ENCODE assay signal across 8 cellular contexts in the genomic region with DNA sequence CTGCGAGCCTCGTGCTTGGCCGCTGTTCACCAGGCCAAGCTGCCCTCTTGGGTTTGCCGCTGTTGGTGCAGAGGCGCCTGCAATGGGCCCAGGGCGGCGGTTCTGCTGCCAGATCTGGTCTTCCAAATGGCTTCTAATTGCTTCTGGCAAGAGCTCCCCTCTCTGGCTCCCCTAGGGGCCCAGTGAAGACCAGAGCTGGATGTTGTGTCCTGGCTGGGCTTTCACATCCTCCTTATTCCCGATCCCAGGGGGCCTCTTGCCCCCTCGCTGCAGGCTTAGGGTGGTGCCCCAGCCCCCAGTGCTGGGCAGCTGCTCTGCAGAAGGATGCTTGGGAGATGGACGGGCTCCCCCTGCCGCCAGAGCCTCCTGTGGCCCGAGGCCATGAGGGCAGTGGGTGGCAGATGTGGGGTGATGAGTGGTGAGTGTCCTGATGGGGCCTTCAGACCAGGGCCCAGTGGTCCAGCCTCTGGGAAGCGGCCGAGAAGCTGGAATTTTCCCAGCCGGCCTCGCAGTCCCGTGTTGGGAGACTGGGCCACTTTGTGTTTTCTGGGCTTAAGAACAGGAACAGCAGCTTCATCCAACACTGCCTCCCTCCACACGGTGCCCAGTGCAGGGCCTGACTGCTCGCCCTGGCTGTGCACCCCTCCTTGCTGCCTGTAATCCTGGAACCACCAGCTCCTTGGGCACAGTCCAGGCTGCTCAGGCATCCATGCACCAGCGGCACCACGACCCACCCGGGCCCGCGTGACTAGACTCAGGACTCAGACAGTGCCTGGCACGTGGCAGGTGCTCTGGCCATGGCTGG.
DNase-seq lines count a peak whose midpoint lies in the region; ATAC-seq and TF ChIP-seq lines count a peak whose summit lies in the region.
"Not testable (repeated sequence)": the region's sequence is repeated elsewhere in the genome, so short reads cannot be mapped to it uniquely, and the experiment has no call there.

No MANE protein-coding gene starts in this region.

- TF ChIP-seq CTCF in WI38 (IDR thresholded peaks at IDR 0.05; ENCODE audit: low read depth, low read length) = peak; percentile 38; the same call in 1 of the 2 replicates
- TF ChIP-seq CTCF in endodermal cell (conservative IDR thresholded peaks at IDR 0.05) = peak; percentile 61
- not testable (repeated sequence) for TF ChIP-seq CTCF in right lobe of liver (IDR thresholded peaks at IDR 0.05); vagina (IDR thresholded peaks at IDR 0.05)

- not testable (repeated sequence) for H3K36me3 Mint-ChIP-seq in endodermal cell (ENCODE audit: low read depth)

- DNase-seq in DMS 273 treated with DMSO at 0.1 percent for 48 hours (lab: John Stamatoyannopoulos, UW) (peak; percentile 7), MG63 (peak; percentile 74), endodermal cell (peak; percentile 79), Right ventricle myocardium superior (peak; percentile 78), right lobe of liver (peak in 1 of 3 donors; percentile 58)
- DNase-seq in sciatic nerve (ENCODE audit: low spot score); vagina (ENCODE audit: extremely low spot score in 2 of 2): not testable (repeated sequence)

- not testable (repeated sequence) for H3K9me3 Mint-ChIP-seq in endodermal cell

- H3K4me1 Mint-ChIP-seq in endodermal cell = not testable (repeated sequence)

- H3K9me3 ChIP-seq in MG63; endodermal cell (ENCODE audit: control insufficient read depth, low read length); right lobe of liver; vagina: not testable (repeated sequence)

- intact Hi-C loops in Right ventricle myocardium superior (cut with DNase I); right lobe of liver (cut with DNase I); sciatic nerve (cut with DNase I); vagina (cut with DNase I): not testable (repeated sequence)

- 91% methylated on average over 11 to 25 of the region's 25 CpGs for WGBS in endodermal cell (ENCODE audit: insufficient coverage in 1 of 2, insufficient read length in 1 of 2), 2 experiments
- WGBS in right lobe of liver (ENCODE audit: insufficient coverage, low coverage, low lambda C conversion rate, missing lambda C conversion rate) = 75% methylated on average over 4 of the region's 25 CpGs

- H3K9ac ChIP-seq in endodermal cell (ENCODE audit: extremely low read depth, low read length, poor library complexity, severe bottlenecking) = not testable (repeated sequence)

- H3K4me3 ChIP-seq in MG63; WI38 (ENCODE audit: low read depth, low read length); endodermal cell (ENCODE audit: low read length); right lobe of liver; vagina: not testable (repeated sequence)

- H3K4me1 ChIP-seq in endodermal cell (ENCODE audit: control insufficient read depth, insufficient read depth, low read length) = not testable (repeated sequence)
- H3K4me1 ChIP-seq in right lobe of liver (peaks cover 0 to 33% (median 14%) of the 10 kb centered on the region in 4 donors), vagina (peaks cover 24% of the 10 kb centered on the region)

- H3K27ac ChIP-seq in endodermal cell (ENCODE audit: low read depth, low read length) = not testable (repeated sequence)
- H3K27ac ChIP-seq in right lobe of liver = peak overlapping the region; percentile 92 to 99 (median 95)
- H3K27ac ChIP-seq in vagina = peak overlapping the region; percentile 86

- not testable (repeated sequence) for H3K36me3 ChIP-seq in MG63; endodermal cell (ENCODE audit: control insufficient read depth, insufficient read depth, low read length); right lobe of liver; vagina

- H3K4me3 Mint-ChIP-seq in endodermal cell = not testable (repeated sequence)

- H3K27me3 Mint-ChIP-seq in endodermal cell (ENCODE audit: insufficient read depth) = not testable (repeated sequence)

- not testable (repeated sequence) for H3K27ac Mint-ChIP-seq in endodermal cell

- H3K27me3 ChIP-seq in MG63; endodermal cell (ENCODE audit: control insufficient read depth, insufficient read depth, low read length, poor library complexity, severe bottlenecking); right lobe of liver; vagina: not testable (repeated sequence)

- TF ChIP-seq POLR2A in right lobe of liver (IDR thresholded peaks at IDR 0.05); vagina (IDR thresholded peaks at IDR 0.05): not testable (repeated sequence)

- ATAC-seq in Right ventricle myocardium superior (ENCODE audit: poor library complexity) (peak; percentile 0), sciatic nerve (peak; percentile 2)
- not testable (repeated sequence) for ATAC-seq in right lobe of liver
